ENCODE assay signal across 3 cellular contexts in the genomic region with DNA sequence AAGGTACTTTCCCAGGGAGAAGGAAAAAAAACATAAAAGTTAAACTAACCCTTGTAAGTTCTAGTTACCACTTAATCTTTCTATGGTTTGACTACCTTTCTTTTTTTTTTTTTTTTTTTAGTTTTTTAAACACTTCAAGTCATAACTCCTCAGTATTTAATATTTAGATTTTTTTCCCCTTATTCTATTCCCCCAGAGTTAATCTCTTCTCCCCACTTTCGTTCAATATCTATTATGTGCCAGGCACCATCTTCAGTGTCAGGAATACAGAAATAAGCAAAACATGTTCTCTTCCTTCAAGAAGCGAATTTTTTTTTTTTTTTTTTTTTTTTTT.
TF ChIP-seq lines count a peak whose summit lies in the region.

No MANE protein-coding gene starts in this region.

TF ChIP-seq in SK-N-SH, 30 proteins besides CTCF, POLR2A, EP300 and RAD21 (continued from another document and continues in another):
- TF ChIP-seq, protein P1, sequence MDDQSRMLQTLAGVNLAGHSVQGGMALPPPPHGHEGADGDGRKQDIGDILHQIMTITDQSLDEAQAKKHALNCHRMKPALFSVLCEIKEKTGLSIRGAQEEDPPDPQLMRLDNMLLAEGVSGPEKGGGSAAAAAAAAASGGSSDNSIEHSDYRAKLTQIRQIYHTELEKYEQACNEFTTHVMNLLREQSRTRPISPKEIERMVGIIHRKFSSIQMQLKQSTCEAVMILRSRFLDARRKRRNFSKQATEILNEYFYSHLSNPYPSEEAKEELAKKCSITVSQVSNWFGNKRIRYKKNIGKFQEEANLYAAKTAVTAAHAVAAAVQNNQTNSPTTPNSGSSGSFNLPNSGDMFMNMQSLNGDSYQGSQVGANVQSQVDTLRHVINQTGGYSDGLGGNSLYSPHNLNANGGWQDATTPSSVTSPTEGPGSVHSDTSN (IDR thresholded peaks at IDR 0.05): no peak
- TF ChIP-seq TAF1 (IDR thresholded peaks at IDR 0.05; ENCODE audit: borderline replicate concordance, low read depth, low read length): no peak
- no peak for TF ChIP-seq ELF1 (IDR thresholded peaks at IDR 0.05)
- no peak for TF ChIP-seq GATA2 (CRISPR knock-in tag; IDR thresholded peaks at IDR 0.05)
- no peak for TF ChIP-seq CHD2 (IDR thresholded peaks at IDR 0.05; ENCODE audit: low read length, partially characterized antibody)
- TF ChIP-seq, protein P2, sequence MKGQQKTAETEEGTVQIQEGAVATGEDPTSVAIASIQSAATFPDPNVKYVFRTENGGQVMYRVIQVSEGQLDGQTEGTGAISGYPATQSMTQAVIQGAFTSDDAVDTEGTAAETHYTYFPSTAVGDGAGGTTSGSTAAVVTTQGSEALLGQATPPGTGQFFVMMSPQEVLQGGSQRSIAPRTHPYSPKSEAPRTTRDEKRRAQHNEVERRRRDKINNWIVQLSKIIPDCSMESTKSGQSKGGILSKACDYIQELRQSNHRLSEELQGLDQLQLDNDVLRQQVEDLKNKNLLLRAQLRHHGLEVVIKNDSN (IDR thresholded peaks at IDR 0.05; ENCODE audit: borderline replicate concordance, low read depth): no peak
- TF ChIP-seq, protein P3, sequence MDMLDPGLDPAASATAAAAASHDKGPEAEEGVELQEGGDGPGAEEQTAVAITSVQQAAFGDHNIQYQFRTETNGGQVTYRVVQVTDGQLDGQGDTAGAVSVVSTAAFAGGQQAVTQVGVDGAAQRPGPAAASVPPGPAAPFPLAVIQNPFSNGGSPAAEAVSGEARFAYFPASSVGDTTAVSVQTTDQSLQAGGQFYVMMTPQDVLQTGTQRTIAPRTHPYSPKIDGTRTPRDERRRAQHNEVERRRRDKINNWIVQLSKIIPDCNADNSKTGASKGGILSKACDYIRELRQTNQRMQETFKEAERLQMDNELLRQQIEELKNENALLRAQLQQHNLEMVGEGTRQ (IDR thresholded peaks at IDR 0.05; ENCODE audit: borderline replicate concordance, low read depth, low read length): no peak
- no peak for TF ChIP-seq EZH2phosphoT487 (IDR thresholded peaks at IDR 0.05; ENCODE audit: borderline replicate concordance, low read depth)
- TF ChIP-seq RCOR1 (IDR thresholded peaks at IDR 0.05; ENCODE audit: low read length): no peak
- TF ChIP-seq, protein P4, sequence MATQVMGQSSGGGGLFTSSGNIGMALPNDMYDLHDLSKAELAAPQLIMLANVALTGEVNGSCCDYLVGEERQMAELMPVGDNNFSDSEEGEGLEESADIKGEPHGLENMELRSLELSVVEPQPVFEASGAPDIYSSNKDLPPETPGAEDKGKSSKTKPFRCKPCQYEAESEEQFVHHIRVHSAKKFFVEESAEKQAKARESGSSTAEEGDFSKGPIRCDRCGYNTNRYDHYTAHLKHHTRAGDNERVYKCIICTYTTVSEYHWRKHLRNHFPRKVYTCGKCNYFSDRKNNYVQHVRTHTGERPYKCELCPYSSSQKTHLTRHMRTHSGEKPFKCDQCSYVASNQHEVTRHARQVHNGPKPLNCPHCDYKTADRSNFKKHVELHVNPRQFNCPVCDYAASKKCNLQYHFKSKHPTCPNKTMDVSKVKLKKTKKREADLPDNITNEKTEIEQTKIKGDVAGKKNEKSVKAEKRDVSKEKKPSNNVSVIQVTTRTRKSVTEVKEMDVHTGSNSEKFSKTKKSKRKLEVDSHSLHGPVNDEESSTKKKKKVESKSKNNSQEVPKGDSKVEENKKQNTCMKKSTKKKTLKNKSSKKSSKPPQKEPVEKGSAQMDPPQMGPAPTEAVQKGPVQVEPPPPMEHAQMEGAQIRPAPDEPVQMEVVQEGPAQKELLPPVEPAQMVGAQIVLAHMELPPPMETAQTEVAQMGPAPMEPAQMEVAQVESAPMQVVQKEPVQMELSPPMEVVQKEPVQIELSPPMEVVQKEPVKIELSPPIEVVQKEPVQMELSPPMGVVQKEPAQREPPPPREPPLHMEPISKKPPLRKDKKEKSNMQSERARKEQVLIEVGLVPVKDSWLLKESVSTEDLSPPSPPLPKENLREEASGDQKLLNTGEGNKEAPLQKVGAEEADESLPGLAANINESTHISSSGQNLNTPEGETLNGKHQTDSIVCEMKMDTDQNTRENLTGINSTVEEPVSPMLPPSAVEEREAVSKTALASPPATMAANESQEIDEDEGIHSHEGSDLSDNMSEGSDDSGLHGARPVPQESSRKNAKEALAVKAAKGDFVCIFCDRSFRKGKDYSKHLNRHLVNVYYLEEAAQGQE (IDR thresholded peaks at IDR 0.05; ENCODE audit: low read depth, low read length): no peak
- no peak for TF ChIP-seq NRF1 (IDR thresholded peaks at IDR 0.05; ENCODE audit: low read depth, low read length)
- TF ChIP-seq GABPA (IDR thresholded peaks at IDR 0.05; ENCODE audit: low read depth): no peak
- TF ChIP-seq NFIC (IDR thresholded peaks at IDR 0.05; ENCODE audit: borderline replicate concordance): no peak

TF ChIP-seq in SK-N-SH treated with all-trans-retinoic acid at 6 μM for 48 hours, 23 proteins besides CTCF, POLR2A, EP300 and RAD21 (continued from another document):
- TF ChIP-seq, protein P5, sequence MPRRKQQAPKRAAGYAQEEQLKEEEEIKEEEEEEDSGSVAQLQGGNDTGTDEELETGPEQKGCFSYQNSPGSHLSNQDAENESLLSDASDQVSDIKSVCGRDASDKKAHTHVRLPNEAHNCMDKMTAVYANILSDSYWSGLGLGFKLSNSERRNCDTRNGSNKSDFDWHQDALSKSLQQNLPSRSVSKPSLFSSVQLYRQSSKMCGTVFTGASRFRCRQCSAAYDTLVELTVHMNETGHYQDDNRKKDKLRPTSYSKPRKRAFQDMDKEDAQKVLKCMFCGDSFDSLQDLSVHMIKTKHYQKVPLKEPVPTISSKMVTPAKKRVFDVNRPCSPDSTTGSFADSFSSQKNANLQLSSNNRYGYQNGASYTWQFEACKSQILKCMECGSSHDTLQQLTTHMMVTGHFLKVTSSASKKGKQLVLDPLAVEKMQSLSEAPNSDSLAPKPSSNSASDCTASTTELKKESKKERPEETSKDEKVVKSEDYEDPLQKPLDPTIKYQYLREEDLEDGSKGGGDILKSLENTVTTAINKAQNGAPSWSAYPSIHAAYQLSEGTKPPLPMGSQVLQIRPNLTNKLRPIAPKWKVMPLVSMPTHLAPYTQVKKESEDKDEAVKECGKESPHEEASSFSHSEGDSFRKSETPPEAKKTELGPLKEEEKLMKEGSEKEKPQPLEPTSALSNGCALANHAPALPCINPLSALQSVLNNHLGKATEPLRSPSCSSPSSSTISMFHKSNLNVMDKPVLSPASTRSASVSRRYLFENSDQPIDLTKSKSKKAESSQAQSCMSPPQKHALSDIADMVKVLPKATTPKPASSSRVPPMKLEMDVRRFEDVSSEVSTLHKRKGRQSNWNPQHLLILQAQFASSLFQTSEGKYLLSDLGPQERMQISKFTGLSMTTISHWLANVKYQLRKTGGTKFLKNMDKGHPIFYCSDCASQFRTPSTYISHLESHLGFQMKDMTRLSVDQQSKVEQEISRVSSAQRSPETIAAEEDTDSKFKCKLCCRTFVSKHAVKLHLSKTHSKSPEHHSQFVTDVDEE (CRISPR knock-in tag; IDR thresholded peaks at IDR 0.05): no peak
- no peak for TF ChIP-seq ISL1 (CRISPR knock-in tag; IDR thresholded peaks at IDR 0.05)

TF ChIP-seq in HepG2, 621 proteins besides CTCF, POLR2A, EP300 and RAD21 (continued from another document and continues in another):
- TF ChIP-seq, protein P6, sequence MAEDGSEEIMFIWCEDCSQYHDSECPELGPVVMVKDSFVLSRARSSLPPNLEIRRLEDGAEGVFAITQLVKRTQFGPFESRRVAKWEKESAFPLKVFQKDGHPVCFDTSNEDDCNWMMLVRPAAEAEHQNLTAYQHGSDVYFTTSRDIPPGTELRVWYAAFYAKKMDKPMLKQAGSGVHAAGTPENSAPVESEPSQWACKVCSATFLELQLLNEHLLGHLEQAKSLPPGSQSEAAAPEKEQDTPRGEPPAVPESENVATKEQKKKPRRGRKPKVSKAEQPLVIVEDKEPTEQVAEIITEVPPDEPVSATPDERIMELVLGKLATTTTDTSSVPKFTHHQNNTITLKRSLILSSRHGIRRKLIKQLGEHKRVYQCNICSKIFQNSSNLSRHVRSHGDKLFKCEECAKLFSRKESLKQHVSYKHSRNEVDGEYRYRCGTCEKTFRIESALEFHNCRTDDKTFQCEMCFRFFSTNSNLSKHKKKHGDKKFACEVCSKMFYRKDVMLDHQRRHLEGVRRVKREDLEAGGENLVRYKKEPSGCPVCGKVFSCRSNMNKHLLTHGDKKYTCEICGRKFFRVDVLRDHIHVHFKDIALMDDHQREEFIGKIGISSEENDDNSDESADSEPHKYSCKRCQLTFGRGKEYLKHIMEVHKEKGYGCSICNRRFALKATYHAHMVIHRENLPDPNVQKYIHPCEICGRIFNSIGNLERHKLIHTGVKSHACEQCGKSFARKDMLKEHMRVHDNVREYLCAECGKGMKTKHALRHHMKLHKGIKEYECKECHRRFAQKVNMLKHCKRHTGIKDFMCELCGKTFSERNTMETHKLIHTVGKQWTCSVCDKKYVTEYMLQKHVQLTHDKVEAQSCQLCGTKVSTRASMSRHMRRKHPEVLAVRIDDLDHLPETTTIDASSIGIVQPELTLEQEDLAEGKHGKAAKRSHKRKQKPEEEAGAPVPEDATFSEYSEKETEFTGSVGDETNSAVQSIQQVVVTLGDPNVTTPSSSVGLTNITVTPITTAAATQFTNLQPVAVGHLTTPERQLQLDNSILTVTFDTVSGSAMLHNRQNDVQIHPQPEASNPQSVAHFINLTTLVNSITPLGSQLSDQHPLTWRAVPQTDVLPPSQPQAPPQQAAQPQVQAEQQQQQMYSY (CRISPR knock-in tag; IDR thresholded peaks at IDR 0.05): no peak
- TF ChIP-seq, protein P7, sequence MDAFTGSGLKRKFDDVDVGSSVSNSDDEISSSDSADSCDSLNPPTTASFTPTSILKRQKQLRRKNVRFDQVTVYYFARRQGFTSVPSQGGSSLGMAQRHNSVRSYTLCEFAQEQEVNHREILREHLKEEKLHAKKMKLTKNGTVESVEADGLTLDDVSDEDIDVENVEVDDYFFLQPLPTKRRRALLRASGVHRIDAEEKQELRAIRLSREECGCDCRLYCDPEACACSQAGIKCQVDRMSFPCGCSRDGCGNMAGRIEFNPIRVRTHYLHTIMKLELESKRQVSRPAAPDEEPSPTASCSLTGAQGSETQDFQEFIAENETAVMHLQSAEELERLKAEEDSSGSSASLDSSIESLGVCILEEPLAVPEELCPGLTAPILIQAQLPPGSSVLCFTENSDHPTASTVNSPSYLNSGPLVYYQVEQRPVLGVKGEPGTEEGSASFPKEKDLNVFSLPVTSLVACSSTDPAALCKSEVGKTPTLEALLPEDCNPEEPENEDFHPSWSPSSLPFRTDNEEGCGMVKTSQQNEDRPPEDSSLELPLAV (CRISPR knock-in tag; conservative IDR thresholded peaks at IDR 0.05; ENCODE audit: low read depth): no peak
- TF ChIP-seq POLR2G (IDR thresholded peaks at IDR 0.05; ENCODE audit: low read depth, low read length): no peak
- TF ChIP-seq, protein P8, sequence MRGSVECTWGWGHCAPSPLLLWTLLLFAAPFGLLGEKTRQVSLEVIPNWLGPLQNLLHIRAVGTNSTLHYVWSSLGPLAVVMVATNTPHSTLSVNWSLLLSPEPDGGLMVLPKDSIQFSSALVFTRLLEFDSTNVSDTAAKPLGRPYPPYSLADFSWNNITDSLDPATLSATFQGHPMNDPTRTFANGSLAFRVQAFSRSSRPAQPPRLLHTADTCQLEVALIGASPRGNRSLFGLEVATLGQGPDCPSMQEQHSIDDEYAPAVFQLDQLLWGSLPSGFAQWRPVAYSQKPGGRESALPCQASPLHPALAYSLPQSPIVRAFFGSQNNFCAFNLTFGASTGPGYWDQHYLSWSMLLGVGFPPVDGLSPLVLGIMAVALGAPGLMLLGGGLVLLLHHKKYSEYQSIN (CRISPR knock-in tag; IDR thresholded peaks at IDR 0.05; ENCODE audit: borderline replicate concordance): no peak
- no peak for TF ChIP-seq HNRNPL (IDR thresholded peaks at IDR 0.05; ENCODE audit: low read depth, low read length)
- no peak for TF ChIP-seq ZNF510 (CRISPR knock-in tag; IDR thresholded peaks at IDR 0.05; ENCODE audit: low read depth)
- TF ChIP-seq, protein P9, sequence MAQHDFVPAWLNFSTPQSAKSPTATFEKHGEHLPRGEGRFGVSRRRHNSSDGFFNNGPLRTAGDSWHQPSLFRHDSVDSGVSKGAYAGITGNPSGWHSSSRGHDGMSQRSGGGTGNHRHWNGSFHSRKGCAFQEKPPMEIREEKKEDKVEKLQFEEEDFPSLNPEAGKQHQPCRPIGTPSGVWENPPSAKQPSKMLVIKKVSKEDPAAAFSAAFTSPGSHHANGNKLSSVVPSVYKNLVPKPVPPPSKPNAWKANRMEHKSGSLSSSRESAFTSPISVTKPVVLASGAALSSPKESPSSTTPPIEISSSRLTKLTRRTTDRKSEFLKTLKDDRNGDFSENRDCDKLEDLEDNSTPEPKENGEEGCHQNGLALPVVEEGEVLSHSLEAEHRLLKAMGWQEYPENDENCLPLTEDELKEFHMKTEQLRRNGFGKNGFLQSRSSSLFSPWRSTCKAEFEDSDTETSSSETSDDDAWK (CRISPR knock-in tag; IDR thresholded peaks at IDR 0.05): no peak
- no peak for TF ChIP-seq NBN (conservative IDR thresholded peaks at IDR 0.05)
- no peak for TF ChIP-seq THAP11 (CRISPR knock-in tag; IDR thresholded peaks at IDR 0.05)
- no peak for TF ChIP-seq KDM2A (CRISPR knock-in tag; IDR thresholded peaks at IDR 0.05; ENCODE audit: borderline replicate concordance, low read depth)
- TF ChIP-seq NRL (CRISPR knock-in tag; IDR thresholded peaks at IDR 0.05; ENCODE audit: borderline replicate concordance): no peak
- TF ChIP-seq, protein P10, sequence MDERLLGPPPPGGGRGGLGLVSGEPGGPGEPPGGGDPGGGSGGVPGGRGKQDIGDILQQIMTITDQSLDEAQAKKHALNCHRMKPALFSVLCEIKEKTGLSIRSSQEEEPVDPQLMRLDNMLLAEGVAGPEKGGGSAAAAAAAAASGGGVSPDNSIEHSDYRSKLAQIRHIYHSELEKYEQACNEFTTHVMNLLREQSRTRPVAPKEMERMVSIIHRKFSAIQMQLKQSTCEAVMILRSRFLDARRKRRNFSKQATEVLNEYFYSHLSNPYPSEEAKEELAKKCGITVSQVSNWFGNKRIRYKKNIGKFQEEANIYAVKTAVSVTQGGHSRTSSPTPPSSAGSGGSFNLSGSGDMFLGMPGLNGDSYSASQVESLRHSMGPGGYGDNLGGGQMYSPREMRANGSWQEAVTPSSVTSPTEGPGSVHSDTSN (CRISPR knock-in tag; IDR thresholded peaks at IDR 0.05): no peak
- no peak for TF ChIP-seq ZFYVE20 (CRISPR knock-in tag; IDR thresholded peaks at IDR 0.05; ENCODE audit: borderline replicate concordance, low read depth)
- TF ChIP-seq ZNF296 (CRISPR knock-in tag; conservative IDR thresholded peaks at IDR 0.05): no peak
- TF ChIP-seq, protein P11, sequence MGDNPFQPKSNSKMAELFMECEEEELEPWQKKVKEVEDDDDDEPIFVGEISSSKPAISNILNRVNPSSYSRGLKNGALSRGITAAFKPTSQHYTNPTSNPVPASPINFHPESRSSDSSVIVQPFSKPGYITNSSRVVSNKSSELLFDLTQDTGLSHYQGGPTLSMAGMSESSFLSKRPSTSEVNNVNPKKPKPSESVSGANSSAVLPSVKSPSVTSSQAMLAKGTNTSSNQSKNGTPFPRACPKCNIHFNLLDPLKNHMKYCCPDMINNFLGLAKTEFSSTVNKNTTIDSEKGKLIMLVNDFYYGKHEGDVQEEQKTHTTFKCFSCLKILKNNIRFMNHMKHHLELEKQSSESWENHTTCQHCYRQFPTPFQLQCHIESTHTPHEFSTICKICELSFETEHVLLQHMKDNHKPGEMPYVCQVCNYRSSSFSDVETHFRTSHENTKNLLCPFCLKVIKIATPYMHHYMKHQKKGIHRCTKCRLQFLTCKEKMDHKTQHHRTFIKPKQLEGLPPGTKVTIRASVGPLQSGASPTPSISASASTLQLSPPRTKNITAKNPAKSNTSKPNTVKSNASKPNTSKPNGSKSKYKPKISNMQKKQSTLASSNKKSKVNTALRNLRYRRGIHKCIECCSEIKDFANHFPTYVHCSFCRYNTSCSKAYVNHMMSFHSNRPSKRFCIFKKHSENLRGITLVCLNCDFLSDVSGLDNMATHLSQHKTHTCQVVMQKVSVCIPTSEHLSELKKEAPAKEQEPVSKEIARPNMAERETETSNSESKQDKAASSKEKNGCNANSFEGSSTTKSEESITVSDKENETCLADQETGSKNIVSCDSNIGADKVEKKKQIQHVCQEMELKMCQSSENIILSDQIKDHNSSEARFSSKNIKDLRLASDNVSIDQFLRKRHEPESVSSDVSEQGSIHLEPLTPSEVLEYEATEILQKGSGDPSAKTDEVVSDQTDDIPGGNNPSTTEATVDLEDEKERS (CRISPR knock-in tag; IDR thresholded peaks at IDR 0.05): no peak
